In genomic region chr20:407953-408842, GRCh38 we compare ENCODE assay signal across 1 cellular context.
TF ChIP-seq lines count a peak whose summit lies in the region.

Gene RBCK1, plus strand, starts transcription at chr20:408299. Its CDS starts 459 bp downstream, at chr20:408758.

TF ChIP-seq in HepG2, 621 proteins besides CTCF, POLR2A, EP300 and RAD21 (continued from another document and continues in another):
- TF ChIP-seq ZNF784 (CRISPR knock-in tag; IDR thresholded peaks at IDR 0.05; ENCODE audit: borderline replicate concordance) (peak; percentile 40; the same call in 1 of the 2 replicates), ATF7-NPFF (CRISPR knock-in tag; IDR thresholded peaks at IDR 0.05; ENCODE audit: low read depth) (peak; percentile 68), ZNF841 (CRISPR knock-in tag; IDR thresholded peaks at IDR 0.05; ENCODE audit: borderline replicate concordance) (peak; percentile 67; the same call in 1 of the 2 replicates), ZSCAN9 (CRISPR knock-in tag; IDR thresholded peaks at IDR 0.05; ENCODE audit: borderline replicate concordance) (no peak; the same call in 1 of the 2 replicates), MED1 (CRISPR knock-in tag; IDR thresholded peaks at IDR 0.05) (peak; percentile 64), CHD2 (IDR thresholded peaks at IDR 0.05; ENCODE audit: low read depth, low read length) (no peak), ARNTL (CRISPR knock-in tag; IDR thresholded peaks at IDR 0.05) (no peak; the same call in 1 of the 2 replicates), FOXA3 (CRISPR knock-in tag; IDR thresholded peaks at IDR 0.05) (no peak), ZNF33A (CRISPR knock-in tag; IDR thresholded peaks at IDR 0.05; ENCODE audit: borderline replicate concordance) (no peak), BRCA1 (CRISPR knock-in tag; IDR thresholded peaks at IDR 0.05) (no peak; the same call in 1 of the 2 replicates), ZKSCAN1 (IDR thresholded peaks at IDR 0.05; ENCODE audit: low read length) (no peak), RBM39 (IDR thresholded peaks at IDR 0.05; ENCODE audit: low read depth, low read length, poor library complexity, severe bottlenecking) (peak; percentile 73), HCFC1 (IDR thresholded peaks at IDR 0.05; ENCODE audit: low read depth, low read length) (peak; percentile 52; the same call in 1 of the 2 replicates), DZIP1 (CRISPR knock-in tag; IDR thresholded peaks at IDR 0.05) (no peak; the same call in 1 of the 2 replicates), ZNF350 (CRISPR knock-in tag; IDR thresholded peaks at IDR 0.05; ENCODE audit: borderline replicate concordance, low read depth) (peak; percentile 50; the same call in 1 of the 2 replicates), ZNF709 (CRISPR knock-in tag; IDR thresholded peaks at IDR 0.05) (peak; percentile 7), ETV5 (CRISPR knock-in tag; IDR thresholded peaks at IDR 0.05; ENCODE audit: borderline replicate concordance) (peak; percentile 90), ATF1 (CRISPR knock-in tag; IDR thresholded peaks at IDR 0.05) (no peak), REXO4 (CRISPR knock-in tag; IDR thresholded peaks at IDR 0.05; ENCODE audit: borderline replicate concordance) (no peak), ZFP62 (CRISPR knock-in tag; IDR thresholded peaks at IDR 0.05) (no peak; the same call in 1 of the 2 replicates), ZNF747 (CRISPR knock-in tag; IDR thresholded peaks at IDR 0.05; ENCODE audit: borderline replicate concordance) (no peak), ZNF496 (CRISPR knock-in tag; IDR thresholded peaks at IDR 0.05; ENCODE audit: insufficient replicate concordance) (no peak), ZNF468 (CRISPR knock-in tag; IDR thresholded peaks at IDR 0.05) (0 out of 2 replicates have a peak, but pooled peaks have one; percentile 48), AHDC1 (CRISPR knock-in tag; IDR thresholded peaks at IDR 0.05; ENCODE audit: borderline replicate concordance) (0 out of 2 replicates have a peak, but pooled peaks have one; percentile 34), ZNF225 (CRISPR knock-in tag; IDR thresholded peaks at IDR 0.05) (peak; percentile 88), KAT2B (IDR thresholded peaks at IDR 0.05; ENCODE audit: borderline replicate concordance, low read depth, low read length) (no peak), ZFP1 (CRISPR knock-in tag; IDR thresholded peaks at IDR 0.05) (peak; percentile 14; the same call in 1 of the 2 replicates), ZNF180 (CRISPR knock-in tag; IDR thresholded peaks at IDR 0.05; ENCODE audit: borderline replicate concordance, low read depth) (peak; percentile 87; the same call in 1 of the 2 replicates), STAT5B (CRISPR knock-in tag; IDR thresholded peaks at IDR 0.05) (0 out of 2 replicates have a peak, but pooled peaks have one; percentile 52), SMAD1 (CRISPR knock-in tag; IDR thresholded peaks at IDR 0.05; ENCODE audit: borderline replicate concordance, low read depth) (no peak), NFRKB (IDR thresholded peaks at IDR 0.05) (no peak), ZEB1 (IDR thresholded peaks at IDR 0.05; ENCODE audit: insufficient replicate concordance, low read depth) (peak; percentile 9), TEAD3 (CRISPR knock-in tag; optimal IDR thresholded peaks at IDR 0.05; ENCODE audit: borderline replicate concordance) (peak; percentile 63), GRHL1 (CRISPR knock-in tag; conservative IDR thresholded peaks at IDR 0.05) (no peak), NFE2L2 (IDR thresholded peaks at IDR 0.05; ENCODE audit: low read length) (no peak), AKAP8 (CRISPR knock-in tag; IDR thresholded peaks at IDR 0.05) (peak; percentile 60), ZNF75D (CRISPR knock-in tag; IDR thresholded peaks at IDR 0.05; ENCODE audit: borderline replicate concordance) (peak; percentile 84; the same call in 1 of the 2 replicates), HIC2 (CRISPR knock-in tag; IDR thresholded peaks at IDR 0.05; ENCODE audit: low read depth) (peak; percentile 79), NR2F1 (CRISPR knock-in tag; IDR thresholded peaks at IDR 0.05) (peak in 1 of 2 experiments; percentile 61; a peak in 2 of 4 replicates), ZNF362 (CRISPR knock-in tag; IDR thresholded peaks at IDR 0.05; ENCODE audit: borderline replicate concordance) (no peak), SOX5 (CRISPR knock-in tag; IDR thresholded peaks at IDR 0.05; ENCODE audit: borderline replicate concordance) (0 out of 2 replicates have a peak, but pooled peaks have one; percentile 3), ZNF580 (CRISPR knock-in tag; IDR thresholded peaks at IDR 0.05; ENCODE audit: borderline replicate concordance, low read depth) (peak; percentile 89; the same call in 1 of the 2 replicates), ZSCAN29 (CRISPR knock-in tag; conservative IDR thresholded peaks at IDR 0.05) (no peak), IRX3 (CRISPR knock-in tag; IDR thresholded peaks at IDR 0.05; ENCODE audit: borderline replicate concordance, low read depth) (peak; percentile 15; the same call in 1 of the 2 replicates), CHD4 (IDR thresholded peaks at IDR 0.05; ENCODE audit: borderline replicate concordance, low read length) (no peak), ZNF30 (CRISPR knock-in tag; IDR thresholded peaks at IDR 0.05) (peak; percentile 79; the same call in 1 of the 2 replicates), DR1 (CRISPR knock-in tag; IDR thresholded peaks at IDR 0.05) (peak; percentile 81; the same call in 1 of the 2 replicates), SRSF9 (IDR thresholded peaks at IDR 0.05; ENCODE audit: borderline replicate concordance, insufficient read depth, low read depth, low read length, poor library complexity, severe bottlenecking) (no peak), ZFP37 (CRISPR knock-in tag; IDR thresholded peaks at IDR 0.05; ENCODE audit: borderline replicate concordance) (peak; percentile 71; the same call in 1 of the 2 replicates), POGZ (CRISPR knock-in tag; IDR thresholded peaks at IDR 0.05) (peak; percentile 70; the same call in 1 of the 2 replicates), FLYWCH1 (CRISPR knock-in tag; IDR thresholded peaks at IDR 0.05) (peak; percentile 30; the same call in 1 of the 2 replicates), KLF6 (CRISPR knock-in tag; IDR thresholded peaks at IDR 0.05) (peak; percentile 25), RARG (CRISPR knock-in tag; IDR thresholded peaks at IDR 0.05; ENCODE audit: low read depth) (no peak), ZNF317 (CRISPR knock-in tag; IDR thresholded peaks at IDR 0.05) (peak; percentile 87), ZNF12 (CRISPR knock-in tag; IDR thresholded peaks at IDR 0.05) (0 out of 2 replicates have a peak, but pooled peaks have one; percentile 5), GLI4 (CRISPR knock-in tag; IDR thresholded peaks at IDR 0.05; ENCODE audit: borderline replicate concordance) (peak; percentile 89; the same call in 1 of the 2 replicates)
